8 cellular contexts compared by ENCODE assay signal in the genomic region with DNA sequence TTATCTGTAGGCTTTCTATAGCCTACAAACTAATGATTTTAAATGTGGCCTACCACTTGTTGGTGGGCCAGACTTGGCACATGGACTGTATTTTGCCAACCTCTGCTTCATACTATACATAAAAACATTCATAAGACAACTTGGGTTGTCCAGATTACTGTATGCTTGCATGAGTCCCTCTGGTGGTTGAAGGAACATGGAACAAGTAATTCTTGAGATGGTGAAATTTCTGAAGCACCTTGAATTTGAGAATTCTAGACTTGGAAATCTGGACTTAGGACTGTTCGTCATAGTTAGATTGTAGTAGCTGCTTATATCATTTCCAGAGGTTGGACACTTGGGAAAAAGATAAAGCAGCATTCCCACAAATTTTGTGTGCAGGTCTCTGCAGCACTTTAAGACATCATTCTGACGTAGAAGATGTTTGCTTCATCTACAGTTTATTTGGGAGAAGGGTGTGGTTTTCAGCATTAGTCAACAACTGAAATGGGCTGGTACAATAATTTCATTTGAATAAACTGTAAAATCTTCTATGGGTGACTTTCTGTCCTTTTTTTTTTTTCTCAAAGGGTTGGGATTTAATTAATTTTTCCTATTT. TPM values are rescaled to one million over a fixed set of nuclear protein-coding genes. Genes with fewer than 3 reads are reported as not detected.
DNase-seq lines count a peak whose midpoint lies in the region; ATAC-seq and TF ChIP-seq lines count a peak whose summit lies in the region.

No MANE protein-coding gene starts in this region.

- no peak for TF ChIP-seq POLR2A in HCT116 (IDR thresholded peaks at IDR 0.05; ENCODE audit: borderline replicate concordance, extremely low read depth, insufficient read depth, insufficient read length)

- H3K27ac Mint-ChIP-seq in activated CD8-positive, alpha-beta T cell treated with anti-CD3 and anti-CD28 coated beads, Interleukin-2, amount 10 ng/mL, durations not matched to agents 7 days and 5 days, result no peak overlapping the region

- intact Hi-C loops in HCT116 (cut with micrococcal nuclease), result no loop called here
- intact Hi-C loops in left ventricle myocardium superior (cut with micrococcal nuclease), result no loop called here

- H3K79me2 ChIP-seq in HCT116 (ENCODE audit: insufficient read depth, low read length), result peaks cover 85% of the 10 kb centered on the region

- DNase-seq in BJ (ENCODE audit: low read depth) (no peak), HCT116 (ENCODE audit: low read depth, low spot score) (no peak), left kidney (ENCODE audit: low read depth, low spot score) (peak; percentile 13), MV-4-11 (lab: John Stamatoyannopoulos, UW) (no peak), left ventricle myocardium superior (no peak), H4 (ENCODE audit: low spot score) (no peak)
- DNase-seq in activated CD8-positive, alpha-beta T cell treated with anti-CD3 and anti-CD28 coated beads, Interleukin-2, amount 10 ng/mL, durations not matched to agents 7 days and 5 days, result no peak

- H3K4me3 ChIP-seq in BJ (ENCODE audit: low read depth, low read length) (no peak overlapping the region), HCT116 (replicated peaks in 1 of 2; ENCODE audit: low read depth in 1 of 2, low read length in 2 of 2) (no peak overlapping the region)

- H3K9me3 ChIP-seq in HCT116 (ENCODE audit: control insufficient read depth in 1 of 2, insufficient read depth in 1 of 2, low read depth in 1 of 2, low read length in 2 of 2), result peaks cover 0 to 2% of the 10 kb centered on the region in 2 experiments; a peak in 1 of 4 replicates

- POLR2A ChIA-PET in BJ (lab: Charles Lee) (no interaction called here), HCT116 (lab: Charles Lee) (no interaction called here)
- POLR2A ChIA-PET in activated CD8-positive, alpha-beta T cell treated with anti-CD3 and anti-CD28 coated beads, Interleukin-2, amount 10 ng/mL, durations not matched to agents 7 days and 5 days (lab: Charles Lee), result interaction anchor here (1.0 kb wide), 1 partner anchor 10 kb away, joined by 4 read pairs; no protein-coding TSS in a partner anchor

- no peak overlapping the region for H3K27ac ChIP-seq in HCT116 (ENCODE audit: low read depth, low read length)

- no peak overlapping the region for H3K4me2 ChIP-seq in HCT116 (ENCODE audit: low read length)

- H3K9me2 ChIP-seq in HCT116 (ENCODE audit: insufficient read depth), result no peaks in the 10 kb centered on the region

- H3K27me3 ChIP-seq in BJ (ENCODE audit: control insufficient read depth, insufficient read depth, low read length) (no peaks in the 10 kb centered on the region), HCT116 (ENCODE audit: insufficient read depth, low read length) (no peaks in the 10 kb centered on the region)

- no peaks in the 10 kb centered on the region for H4K20me1 ChIP-seq in HCT116 (ENCODE audit: insufficient read depth)

- no peak overlapping the region for H3K4me3 Mint-ChIP-seq in activated CD8-positive, alpha-beta T cell treated with anti-CD3 and anti-CD28 coated beads, Interleukin-2, amount 10 ng/mL, durations not matched to agents 7 days and 5 days

- TF ChIP-seq RAD21 in HCT116 (IDR thresholded peaks at IDR 0.05; ENCODE audit: low read depth), result peak; percentile 26; the same call in 1 of the 2 replicates

- RAD21 ChIA-PET in HCT116 (lab: Charles Lee; ENCODE audit: low non-redundant PET in 1 of 2, low total read pairs in 2 of 2, uncharacterized antibody in 2 of 2, unreplicated experiment in 2 of 2), result no interaction called here

- TF ChIP-seq CTCF in BJ (IDR thresholded peaks at IDR 0.05; ENCODE audit: insufficient read depth, low read depth, low read length), result peak; percentile 57
- TF ChIP-seq CTCF in HCT116 (IDR thresholded peaks at IDR 0.05 in 2 of 3, conservative IDR thresholded peaks at IDR 0.05 in 1 of 3; ENCODE audit: borderline replicate concordance in 1 of 3, insufficient read depth in 1 of 3, low read depth in 2 of 3, low read length in 2 of 3), result peak; percentile 28 to 61 (median 57); a peak in 5 of 6 replicates

- no peak overlapping the region for H2AFZ ChIP-seq in HCT116 (ENCODE audit: low read depth, low read length, poor library complexity, severe bottlenecking)

- BruUV-seq in HCT116 (replicated peaks; lab: Mats Ljungman, UMichigan), result no TSS peak

- H3K36me3 Mint-ChIP-seq in activated CD8-positive, alpha-beta T cell treated with anti-CD3 and anti-CD28 coated beads, Interleukin-2, amount 10 ng/mL, durations not matched to agents 7 days and 5 days (ENCODE audit: low read depth), result peaks cover 26% of the 10 kb centered on the region

- no peaks in the 10 kb centered on the region for H3K27me3 Mint-ChIP-seq in activated CD8-positive, alpha-beta T cell treated with anti-CD3 and anti-CD28 coated beads, Interleukin-2, amount 10 ng/mL, durations not matched to agents 7 days and 5 days (ENCODE audit: low read depth)

- H3K36me3 ChIP-seq in BJ (ENCODE audit: control insufficient read depth, insufficient read depth, low read length), result no peaks in the 10 kb centered on the region
- no peaks in the 10 kb centered on the region for H3K36me3 ChIP-seq in HCT116 (ENCODE audit: control insufficient read depth in 1 of 2, insufficient read depth in 2 of 2, low read length in 2 of 2)

- peaks cover 81% of the 10 kb centered on the region for H3K4me1 Mint-ChIP-seq in activated CD8-positive, alpha-beta T cell treated with anti-CD3 and anti-CD28 coated beads, Interleukin-2, amount 10 ng/mL, durations not matched to agents 7 days and 5 days (ENCODE audit: low read depth)

- ATAC-seq in HCT116 (peak; percentile 64), GM21423 (IDR thresholded peaks at IDR 0.05; ENCODE audit: unreplicated experiment) (no peak), left ventricle myocardium superior (no peak)
- ATAC-seq in activated CD8-positive, alpha-beta T cell treated with anti-CD3 and anti-CD28 coated beads, Interleukin-2, amount 10 ng/mL, durations not matched to agents 7 days and 5 days, result peak; percentile 53

- H3K9ac ChIP-seq in HCT116 (ENCODE audit: low read length), result no peak overlapping the region

- no peaks in the 10 kb centered on the region for H3K4me1 ChIP-seq in HCT116 (ENCODE audit: control insufficient read depth in 1 of 2, insufficient read depth in 2 of 2, low read length in 2 of 2)

- peaks cover 2% of the 10 kb centered on the region for H3K9me3 Mint-ChIP-seq in activated CD8-positive, alpha-beta T cell treated with anti-CD3 and anti-CD28 coated beads, Interleukin-2, amount 10 ng/mL, durations not matched to agents 7 days and 5 days (ENCODE audit: insufficient read depth)

- CTCF ChIA-PET in BJ (lab: Yijun Ruan, JAX) (interaction anchor here (1.3 to 2.3 kb wide), 3 partner anchors 17 to 38 kb away, joined by 4 to 10 read pairs (median 6); no protein-coding TSS in a partner anchor), HCT116 (lab: Charles Lee) (no interaction called here)
- CTCF ChIA-PET in activated CD8-positive, alpha-beta T cell treated with anti-CD3 and anti-CD28 coated beads, Interleukin-2, amount 10 ng/mL, durations not matched to agents 7 days and 5 days (lab: Charles Lee), result interaction anchor here (1.1 to 5.3 kb wide), 7 partner anchors 16 to 51 kb away, joined by 3 to 40 read pairs (median 5); a partner anchor contains a TSS

TF ChIP-seq in HCT116, 20 proteins besides CTCF, POLR2A, EP300 and RAD21:
- TF ChIP-seq CEBPB (IDR thresholded peaks at IDR 0.05; ENCODE audit: low read depth) (0 out of 2 replicates have a peak, but pooled peaks have one; percentile 6), FOSL1 (IDR thresholded peaks at IDR 0.05; ENCODE audit: low read depth) (no peak)
TF ChIP-seq in HCT116: peak in this region for 1.

RNA-seq across cellular contexts. Expression of a gene that starts 31.2 kb away (rescaled TPM):
- polyA plus RNA-seq in BJ (2011; rRNA removed), result 10.5 and 14.9 TPM in 2 replicates
- polyA minus RNA-seq in BJ (2011; rRNA and poly(A)+ RNA removed), result 27.1 and 33.2 TPM in 2 replicates
- total RNA-seq in HCT116 (2021; ENCODE audit: unreplicated experiment) (25.6 TPM), left ventricle myocardium superior (24.7 TPM)
- polyA plus RNA-seq in HCT116 (2012), result 5.2 and 7.2 TPM in 2 replicates
- 100 to 1,000 TPM; 166 to 169 TPM for total RNA-seq in activated CD8-positive, alpha-beta T cell treated with anti-CD3 and anti-CD28 coated beads, Interleukin-2, amount 10 ng/mL, durations not matched to agents 7 days and 5 days
- total RNA-seq in H4 (2014; rRNA removed; shearing (Covaris generic)), result 22.3 and 24.9 TPM in 2 replicates

Comparison
In these comparisons a context has a peak if more than half of its experiments do, and no peak if none do; other contexts are left out.
1. ATAC-seq: peak in HCT116 (single experiment) and activated CD8-positive, alpha-beta T cell treated with anti-CD3 and anti-CD28 coated beads, Interleukin-2, amount 10 ng/mL, durations not matched to agents 7 days and 5 days (single experiment); none in GM21423 (single experiment) and left ventricle myocardium superior (single experiment).